In genomic region chr12:20140751-20141150, GRCh38 we compare ENCODE assay signal across 1 cellular context.
TF ChIP-seq lines count a peak whose summit lies in the region.

No MANE protein-coding gene starts in this region.

TF ChIP-seq in GM23338, 12 proteins besides CTCF, POLR2A, EP300 and RAD21 (continued from another document):
- TF ChIP-seq ZNF462 (CRISPR knock-in tag; IDR thresholded peaks at IDR 0.05) (no peak), POLR2AphosphoS5 (IDR thresholded peaks at IDR 0.05; ENCODE audit: low read depth) (no peak), STAT1 (IDR thresholded peaks at IDR 0.05; ENCODE audit: unreplicated experiment) (no peak), CREB1 (CRISPR knock-in tag; IDR thresholded peaks at IDR 0.05; ENCODE audit: low read depth) (no peak)
